In genomic region chr19:15264933-15265206, GRCh38 we compare ENCODE assay signal across 17 cellular contexts. TPM values are rescaled to one million over a fixed set of nuclear protein-coding genes. Genes with fewer than 3 reads are reported as not detected.
DNase-seq lines count a peak whose midpoint lies in the region; ATAC-seq, FAIRE-seq and TF ChIP-seq lines count a peak whose summit lies in the region.
"Had no signal": no experiment of that assay in that cellular context is flagged by ENCODE, and none has a peak within 500 bp of the region (broad histone marks: within the 10 kb centered on the region; RNA-seq: fewer than 3 reads in every experiment).

No MANE protein-coding gene starts in this region.

- TF ChIP-seq EP300 in sigmoid colon (IDR thresholded peaks at IDR 0.05): no peak

- no peak for DNase-seq in stimulated activated naive CD8-positive, alpha-beta T cell treated with anti-CD3 and anti-CD28 coated beads, Interleukin-15, amount 100 ng/mL, for 72 hours
- DNase-seq in stimulated activated naive CD8-positive, alpha-beta T cell treated with anti-CD3 and anti-CD28 coated beads, Interleukin-15, Interleukin-2, amounts not matched to agents 100 U/mL and 50 U/mL, for 24 hours: no peak
- DNase-seq in esophagus squamous epithelium (lab: John Stamatoyannopoulos, UW) (no peak), sigmoid colon (no peak), urothelium cell line (ENCODE audit: low spot score) (no peak), NCI-H2227 treated with DMSO at 0.1 percent for 48 hours (lab: John Stamatoyannopoulos, UW) (no peak)
- DNase-seq in NK-92 treated with Interleukin-12 subunit alpha and Interleukin-12 subunit beta, amount 100 ng/mL, for 24 hours (lab: John Stamatoyannopoulos, UW): no peak
- DNase-seq: activated CD4-positive, alpha-beta T cell treated with anti-CD3 and anti-CD28 coated beads for 36 hours; activated T-cell treated with anti-CD3 and anti-CD28 coated beads, Interleukin-2, amount 50 U/mL, for 72 hours; amniotic stem cell; COR-L47; effector CD8-positive, alpha-beta T cell; foreskin melanocyte; MG63; NCI-H82 had no signal

- H3K4me3 Mint-ChIP-seq in stimulated activated naive CD8-positive, alpha-beta T cell treated with anti-CD3 and anti-CD28 coated beads, Interleukin-15, amount 100 ng/mL, for 72 hours: no peak overlapping the region
- H3K4me3 Mint-ChIP-seq: activated CD4-positive, alpha-beta T cell treated with anti-CD3 and anti-CD28 coated beads for 36 hours; activated T-cell treated with anti-CD3 and anti-CD28 coated beads, Interleukin-2, amount 50 U/mL, for 72 hours had no signal

- 50% methylated on average over 1 of the region's 1 CpG; no CpG with 5 or more reads in 1 of the 2 donors for WGBS in esophagus squamous epithelium, 2 donors
- 95 to 100% methylated on average over 1 of the region's 1 CpG for WGBS in sigmoid colon, 2 donors

- H3K9me3 Mint-ChIP-seq in stimulated activated naive CD8-positive, alpha-beta T cell treated with anti-CD3 and anti-CD28 coated beads, Interleukin-15, amount 100 ng/mL, for 72 hours: no peaks in the 10 kb centered on the region
- H3K9me3 Mint-ChIP-seq: activated T-cell treated with anti-CD3 and anti-CD28 coated beads, Interleukin-2, amount 50 U/mL, for 72 hours had no signal

- H3K27me3 Mint-ChIP-seq in stimulated activated naive CD8-positive, alpha-beta T cell treated with anti-CD3 and anti-CD28 coated beads, Interleukin-15, amount 100 ng/mL, for 72 hours: no peaks in the 10 kb centered on the region
- H3K27me3 Mint-ChIP-seq: activated CD4-positive, alpha-beta T cell treated with anti-CD3 and anti-CD28 coated beads for 36 hours had no signal

- H3K27ac Mint-ChIP-seq in stimulated activated naive CD8-positive, alpha-beta T cell treated with anti-CD3 and anti-CD28 coated beads, Interleukin-15, amount 100 ng/mL, for 72 hours: no peak overlapping the region

- peak; percentile 29 for ATAC-seq in stimulated activated naive CD8-positive, alpha-beta T cell treated with anti-CD3 and anti-CD28 coated beads, Interleukin-15, amount 100 ng/mL, for 72 hours
- no peak for ATAC-seq in stimulated activated naive CD8-positive, alpha-beta T cell treated with anti-CD3 and anti-CD28 coated beads, Interleukin-15, Interleukin-2, amounts not matched to agents 100 U/mL and 50 U/mL, for 24 hours
- ATAC-seq in GM21447 (IDR thresholded peaks at IDR 0.05; ENCODE audit: unreplicated experiment): no peak

- no peak overlapping the region for H3K4me3 ChIP-seq in esophagus squamous epithelium
- H3K4me3 ChIP-seq in sigmoid colon: no peak overlapping the region
- H3K4me3 ChIP-seq: MG63 had no signal

- TF ChIP-seq POLR2A in esophagus squamous epithelium (IDR thresholded peaks at IDR 0.05) (no peak), sigmoid colon (IDR thresholded peaks at IDR 0.05) (no peak)

- intact Hi-C loops in esophagus squamous epithelium (cut with DNase I): loop anchor here (10.0 kb wide), 2 partner anchors 110 to 290 kb away; partner anchors contain the start of gene AKAP8
- intact Hi-C loops in sigmoid colon (cut with DNase I): loop anchor here (1.0 to 5.0 kb wide), 4 partner anchors 66 to 292 kb away; no protein-coding TSS in a partner anchor

- TF ChIP-seq CTCF in esophagus squamous epithelium (IDR thresholded peaks at IDR 0.05) (no peak), sigmoid colon (IDR thresholded peaks at IDR 0.05) (no peak)

- H3K27me3 ChIP-seq in esophagus squamous epithelium: no peaks in the 10 kb centered on the region
- H3K27me3 ChIP-seq in sigmoid colon: no peaks in the 10 kb centered on the region
- H3K27me3 ChIP-seq: MG63 had no signal

- H3K4me1 Mint-ChIP-seq in stimulated activated naive CD8-positive, alpha-beta T cell treated with anti-CD3 and anti-CD28 coated beads, Interleukin-15, amount 100 ng/mL, for 72 hours: peaks cover 23% of the 10 kb centered on the region

- H3K36me3 ChIP-seq in esophagus squamous epithelium (peaks cover 42 to 100% (median 50%) of the 10 kb centered on the region in 3 donors), sigmoid colon (peaks cover 22 to 73% (median 39%) of the 10 kb centered on the region in 4 donors)

- no peak for FAIRE-seq in urothelium cell line (lab: Jason Lieb, UNC)

- no peaks in the 10 kb centered on the region for H3K9me3 ChIP-seq in esophagus squamous epithelium
- no peaks in the 10 kb centered on the region for H3K9me3 ChIP-seq in sigmoid colon
- H3K9me3 ChIP-seq: MG63 had no signal

- peak overlapping the region in 3 of 4 donors; percentile 49 to 87 (median 75) for H3K27ac ChIP-seq in esophagus squamous epithelium
- peak overlapping the region; percentile 66 to 89 (median 76) for H3K27ac ChIP-seq in sigmoid colon

- peaks cover 15 to 65% (median 35%) of the 10 kb centered on the region in 3 donors for H3K4me1 ChIP-seq in esophagus squamous epithelium
- H3K4me1 ChIP-seq in sigmoid colon: peaks cover 0 to 67% (median 63%) of the 10 kb centered on the region in 4 donors

RNA-seq across cellular contexts. Expression of gene EPHX3, which starts 32.6 kb away (rescaled TPM):
- total RNA-seq in esophagus squamous epithelium (10 to 100 TPM; 18.7 to 93.0 (median 48.9) TPM), sigmoid colon (not detected)
- polyA plus RNA-seq in sigmoid colon: under 1 TPM in 2 of 3 donors, not detected in 1; 0.46 to 0.73 TPM
- total RNA-seq: HT1080 had no signal

Comparison
In these comparisons a context has a peak if more than half of its experiments do, and no peak if none do; other contexts are left out.
1. RNA of gene EPHX3, which starts 32.6 kb away (total RNA-seq): 18.7 to 93.0 TPM in esophagus squamous epithelium; not detected in sigmoid colon; every median in the first group is over 10 times any median in the second.